8 cellular contexts compared by ENCODE assay signal in genomic region chr1:116373451-116374339, GRCh38. TPM values are rescaled to one million over a fixed set of nuclear protein-coding genes. Genes with fewer than 3 reads are reported as not detected.
DNase-seq lines count a peak whose midpoint lies in the region; ATAC-seq and TF ChIP-seq lines count a peak whose summit lies in the region.

No MANE protein-coding gene starts in this region.

- peak overlapping the region; percentile 93 for H4K8ac ChIP-seq in mesendoderm (ENCODE audit: low read depth, low read length)

- H3K27ac ChIP-seq in DOHH2 (ENCODE audit: low read depth, low read length) (peak overlapping the region; percentile 64), HEK293 (ENCODE audit: extremely low read depth, low read depth, low read length) (peak overlapping the region; percentile 80), mesendoderm (ENCODE audit: low read depth, low read length) (peak overlapping the region; percentile 93)

- no peak for TF ChIP-seq CTCF in DOHH2 (IDR thresholded peaks at IDR 0.05; ENCODE audit: low read depth, low read length, poor library complexity, severe bottlenecking)
- TF ChIP-seq CTCF in HEK293 (tag by site-specific recombination; IDR thresholded peaks at IDR 0.05): no peak

- peak overlapping the region; percentile 83 for H3K27ac Mint-ChIP-seq in activated CD4-positive, alpha-beta memory T cell treated with anti-CD3 and anti-CD28 coated beads, Interleukin-2, amount 10 ng/mL, durations not matched to agents 7 days and 5 days
- peak overlapping the region; percentile 95 to 98 for H3K27ac Mint-ChIP-seq in effector memory CD8-positive, alpha-beta T cell

- H3K79me2 ChIP-seq in DOHH2 (ENCODE audit: control insufficient read depth, low read length) (peaks cover 55% of the 10 kb centered on the region), mesendoderm (ENCODE audit: control insufficient read depth, insufficient read depth, low read length) (peaks cover 48% of the 10 kb centered on the region)

- peaks cover 53% of the 10 kb centered on the region for H3K4me1 ChIP-seq in DOHH2 (ENCODE audit: control insufficient read depth, low read length)
- peaks cover 22% of the 10 kb centered on the region for H3K4me1 ChIP-seq in HEK293 (ENCODE audit: control insufficient read depth, insufficient read depth, low read length)
- peaks cover 15% of the 10 kb centered on the region for H3K4me1 ChIP-seq in mesendoderm (ENCODE audit: control insufficient read depth, low read depth, low read length)

- peak; percentile 72 for DNase-seq in NCI-H2227 (lab: John Stamatoyannopoulos, UW; ENCODE audit: unreplicated experiment)
- peak; percentile 69 for DNase-seq in activated CD4-positive, alpha-beta memory T cell treated with anti-CD3 and anti-CD28 coated beads, Interleukin-2, amount 10 ng/mL, durations not matched to agents 7 days and 5 days
- DNase-seq in effector memory CD8-positive, alpha-beta T cell: peak; percentile 62 to 69 (median 68)
- peak; percentile 68 for DNase-seq in mesendoderm
- DNase-seq in stimulated activated CD8-positive, alpha-beta memory T cell treated with anti-CD3 and anti-CD28 coated beads, Interleukin-2, amount 100 ng/mL, for 48 hours (ENCODE audit: low read depth in 2 of 2): peak; percentile 30 to 31

- H3K79me1 ChIP-seq in mesendoderm (ENCODE audit: low read length): peaks cover 2% of the 10 kb centered on the region

- peaks cover 32% of the 10 kb centered on the region for H4K20me1 ChIP-seq in DOHH2 (ENCODE audit: control insufficient read depth, insufficient read depth, low read depth, low read length)

- CTCF ChIA-PET in HEK293 (lab: Yijun Ruan, JAX): interaction anchor here (0.6 to 2.2 kb wide), 4 partner anchors 24 to 234 kb away, joined by 3 to 7 read pairs (median 3); no protein-coding TSS in a partner anchor
- CTCF ChIA-PET in activated CD4-positive, alpha-beta memory T cell treated with anti-CD3 and anti-CD28 coated beads, Interleukin-2, amount 10 ng/mL, durations not matched to agents 7 days and 5 days (lab: Charles Lee): interaction anchor here (0.8 to 4.1 kb wide), 4 partner anchors 17 to 131 kb away, joined by 3 to 17 read pairs (median 4); no protein-coding TSS in a partner anchor

- H3K4ac ChIP-seq in mesendoderm (ENCODE audit: low read depth, low read length): peak overlapping the region; percentile 29

- no peaks in the 10 kb centered on the region for H3K9me3 Mint-ChIP-seq in activated CD4-positive, alpha-beta memory T cell treated with anti-CD3 and anti-CD28 coated beads, Interleukin-2, amount 10 ng/mL, durations not matched to agents 7 days and 5 days
- no peaks in the 10 kb centered on the region for H3K9me3 Mint-ChIP-seq in effector memory CD8-positive, alpha-beta T cell

- no peak overlapping the region for H3K23ac ChIP-seq in mesendoderm (ENCODE audit: low read length)

- no peak overlapping the region for H2AK5ac ChIP-seq in mesendoderm (ENCODE audit: low read length)

- H3K4me2 ChIP-seq in DOHH2 (ENCODE audit: low read length) (peak overlapping the region; percentile 69), mesendoderm (ENCODE audit: low read length) (peak overlapping the region; percentile 40)

- peak overlapping the region; percentile 92 for H3K56ac ChIP-seq in mesendoderm (ENCODE audit: low read length)

- H3K4me3 ChIP-seq in DOHH2 (ENCODE audit: low read length) (peak overlapping the region; percentile 79), HEK293 (ENCODE audit: low read depth, low read length) (peak overlapping the region; percentile 73), mesendoderm (ENCODE audit: low read length) (peak overlapping the region; percentile 84)

- peaks cover 25% of the 10 kb centered on the region for H3K36me3 Mint-ChIP-seq in activated CD4-positive, alpha-beta memory T cell treated with anti-CD3 and anti-CD28 coated beads, Interleukin-2, amount 10 ng/mL, durations not matched to agents 7 days and 5 days (ENCODE audit: low read depth)
- peaks cover 47% of the 10 kb centered on the region for H3K36me3 Mint-ChIP-seq in effector memory CD8-positive, alpha-beta T cell (ENCODE audit: insufficient read depth)

- H4K5ac ChIP-seq in mesendoderm (ENCODE audit: low read length): no peak overlapping the region

- WGBS in mesendoderm (ENCODE audit: extremely low coverage, insufficient coverage, low lambda C conversion rate): no CpG with 5 or more reads among the region's 82 CpGs

- no peak overlapping the region for H2BK15ac ChIP-seq in mesendoderm (replicated peaks; ENCODE audit: low read depth)

- no peaks in the 10 kb centered on the region for H3K9me3 ChIP-seq in DOHH2 (ENCODE audit: control insufficient read depth, insufficient read depth, low read length)
- H3K9me3 ChIP-seq in HEK293 (ENCODE audit: control insufficient read depth, insufficient read depth, low read depth, low read length): no peaks in the 10 kb centered on the region

- H2BK5ac ChIP-seq in mesendoderm (ENCODE audit: low read length): no peak overlapping the region

- POLR2A ChIA-PET in HEK293 (lab: Yijun Ruan, JAX): interaction anchor here (1.0 to 1.8 kb wide), 5 partner anchors 8 to 45 kb away, joined by 3 to 5 read pairs (median 4); no protein-coding TSS in a partner anchor
- POLR2A ChIA-PET in activated CD4-positive, alpha-beta memory T cell treated with anti-CD3 and anti-CD28 coated beads, Interleukin-2, amount 10 ng/mL, durations not matched to agents 7 days and 5 days (lab: Charles Lee): interaction anchor here (0.7 to 3.7 kb wide), 13 partner anchors 9 to 220 kb away, joined by 3 to 39 read pairs (median 6); no protein-coding TSS in a partner anchor

- H3K4me3 Mint-ChIP-seq in activated CD4-positive, alpha-beta memory T cell treated with anti-CD3 and anti-CD28 coated beads, Interleukin-2, amount 10 ng/mL, durations not matched to agents 7 days and 5 days: peak overlapping the region; percentile 98
- peak overlapping the region; percentile 94 to 95 for H3K4me3 Mint-ChIP-seq in effector memory CD8-positive, alpha-beta T cell

- H3K9ac ChIP-seq in mesendoderm (ENCODE audit: low read length): peak overlapping the region; percentile 90

- H3F3A ChIP-seq in DOHH2 (ENCODE audit: control insufficient read depth, insufficient read depth): peaks cover 11% of the 10 kb centered on the region

- H3K36me3 ChIP-seq in DOHH2 (ENCODE audit: control insufficient read depth, low read length): peaks cover 43% of the 10 kb centered on the region
- H3K36me3 ChIP-seq in HEK293 (ENCODE audit: control insufficient read depth in 2 of 2, insufficient read depth in 1 of 2, low read length in 2 of 2): no peaks in the 10 kb centered on the region
- H3K36me3 ChIP-seq in mesendoderm (ENCODE audit: control insufficient read depth, insufficient read depth, low read length): no peaks in the 10 kb centered on the region

- peak overlapping the region; percentile 5 for H2BK120ac ChIP-seq in mesendoderm (ENCODE audit: low read depth, low read length)

- peaks cover 24% of the 10 kb centered on the region for H3K27me3 Mint-ChIP-seq in activated CD4-positive, alpha-beta memory T cell treated with anti-CD3 and anti-CD28 coated beads, Interleukin-2, amount 10 ng/mL, durations not matched to agents 7 days and 5 days
- no peaks in the 10 kb centered on the region for H3K27me3 Mint-ChIP-seq in effector memory CD8-positive, alpha-beta T cell

- H3K9me2 ChIP-seq in DOHH2 (replicated peaks; ENCODE audit: control insufficient read depth, low read length): no peaks in the 10 kb centered on the region

- H3K4me1 Mint-ChIP-seq in activated CD4-positive, alpha-beta memory T cell treated with anti-CD3 and anti-CD28 coated beads, Interleukin-2, amount 10 ng/mL, durations not matched to agents 7 days and 5 days: peaks cover 48% of the 10 kb centered on the region
- peaks cover 41 to 46% of the 10 kb centered on the region in 2 donors for H3K4me1 Mint-ChIP-seq in effector memory CD8-positive, alpha-beta T cell (ENCODE audit: low read depth in 2 of 2)

- peak; percentile 28 for ATAC-seq in effector memory CD8-positive, alpha-beta T cell (replicated peaks)
- no peak for ATAC-seq in HG03442 (IDR thresholded peaks at IDR 0.05; ENCODE audit: unreplicated experiment)

- H3K27me3 ChIP-seq in DOHH2 (ENCODE audit: control insufficient read depth, low read length) (peaks cover 5% of the 10 kb centered on the region; the same call in 1 of the 2 replicates), mesendoderm (ENCODE audit: insufficient read depth, low read length, poor library complexity) (no peaks in the 10 kb centered on the region)

- H3K18ac ChIP-seq in mesendoderm (ENCODE audit: low read length): peak overlapping the region; percentile 88

TF ChIP-seq in HEK293, 187 proteins besides CTCF, POLR2A, EP300 and RAD21 (continues in another document):
- TF ChIP-seq PRDM6 (tag by site-specific recombination; IDR thresholded peaks at IDR 0.05) (no peak), ZNF274 (IDR thresholded peaks at IDR 0.05; ENCODE audit: low read length) (no peak), ZNF274 (tag by site-specific recombination; IDR thresholded peaks at IDR 0.05; ENCODE audit: borderline replicate concordance) (no peak), ZNF221 (tag by site-specific recombination; IDR thresholded peaks at IDR 0.05; ENCODE audit: borderline replicate concordance) (no peak), ZNF580 (tag by site-specific recombination; IDR thresholded peaks at IDR 0.05) (no peak), ZNF311 (tag by site-specific recombination; IDR thresholded peaks at IDR 0.05; ENCODE audit: borderline replicate concordance) (no peak), ZNF16 (tag by site-specific recombination; IDR thresholded peaks at IDR 0.05; ENCODE audit: low read depth) (no peak), ZNF596 (tag by site-specific recombination; IDR thresholded peaks at IDR 0.05) (no peak), ZBTB20 (tag by site-specific recombination; IDR thresholded peaks at IDR 0.05) (peak; percentile 84; the same call in 1 of the 2 replicates)

RNA-seq across cellular contexts. Expression of gene ATP1A1, which starts 0.7 kb away (rescaled TPM):
- 100 to 1,000 TPM; 238 to 241 TPM for total RNA-seq in activated CD4-positive, alpha-beta memory T cell treated with anti-CD3 and anti-CD28 coated beads, Interleukin-2, amount 10 ng/mL, durations not matched to agents 7 days and 5 days
- polyA plus RNA-seq in mesendoderm (2013, experiment 1 of 2): 182 TPM
- 180 TPM for polyA plus RNA-seq in mesendoderm (2013, experiment 2 of 2)
